In genomic region chr20:46740214-46740609, GRCh38 we compare ENCODE assay signal across 1 cellular context.
TF ChIP-seq lines count a peak whose summit lies in the region.

No MANE protein-coding gene starts in this region.

TF ChIP-seq in H1, 55 proteins besides CTCF, POLR2A, EP300 and RAD21:
- TF ChIP-seq SP4 (IDR thresholded peaks at IDR 0.05; ENCODE audit: low read length) (no peak), USF2 (IDR thresholded peaks at IDR 0.05; ENCODE audit: low read length) (peak; percentile 37; the same call in 1 of the 2 replicates), ATF3 (IDR thresholded peaks at IDR 0.05; ENCODE audit: insufficient read depth, low read depth, low read length) (0 out of 2 replicates have a peak, but pooled peaks have one; percentile 3), KDM1A (IDR thresholded peaks at IDR 0.05; ENCODE audit: borderline replicate concordance, low read length) (no peak), POU5F1 (IDR thresholded peaks at IDR 0.05; ENCODE audit: low read depth, low read length) (no peak), EGR1 (IDR thresholded peaks at IDR 0.05; ENCODE audit: borderline replicate concordance, low read depth, low read length) (no peak), SP2 (IDR thresholded peaks at IDR 0.05; ENCODE audit: low read length) (no peak), NANOG (IDR thresholded peaks at IDR 0.05; ENCODE audit: insufficient read depth, low read depth, low read length, poor library complexity, severe bottlenecking) (no peak), FOSL1 (IDR thresholded peaks at IDR 0.05; ENCODE audit: insufficient read depth, low read depth, low read length) (no peak), E2F6 (IDR thresholded peaks at IDR 0.05) (no peak), ZNF274 (IDR thresholded peaks at IDR 0.05; ENCODE audit: borderline replicate concordance, extremely low read depth, low read length) (no peak), HDAC2 (IDR thresholded peaks at IDR 0.05; ENCODE audit: borderline replicate concordance in 1 of 2, low read depth in 2 of 2, low read length in 2 of 2) (no peak), BACH1 (IDR thresholded peaks at IDR 0.05; ENCODE audit: low read length) (no peak), TAF7 (optimal IDR thresholded peaks at IDR 0.05; ENCODE audit: borderline replicate concordance, low read depth, low read length) (no peak), MAX (IDR thresholded peaks at IDR 0.05) (no peak), YY1 (IDR thresholded peaks at IDR 0.05; ENCODE audit: low read depth, low read length) (0 out of 2 replicates have a peak, but pooled peaks have one; percentile 37), CHD2 (IDR thresholded peaks at IDR 0.05; ENCODE audit: low read length) (no peak), JUN (IDR thresholded peaks at IDR 0.05; ENCODE audit: low read depth, low read length) (no peak), TBP (IDR thresholded peaks at IDR 0.05; ENCODE audit: low read depth, low read length) (no peak), CTBP2 (IDR thresholded peaks at IDR 0.05; ENCODE audit: borderline replicate concordance, insufficient read depth, insufficient read length, low read length) (no peak), CHD7 (IDR thresholded peaks at IDR 0.05; ENCODE audit: insufficient replicate concordance, low read length) (no peak), CEBPB (IDR thresholded peaks at IDR 0.05; ENCODE audit: low read depth, low read length) (no peak), RNF2 (IDR thresholded peaks at IDR 0.05; ENCODE audit: borderline replicate concordance, low read depth, low read length, missing control alignments, poor library complexity, severe bottlenecking) (no peak), EZH2 (IDR thresholded peaks at IDR 0.05; ENCODE audit: low read depth, low read length, severe bottlenecking) (no peak)
